ENCODE assay signal across 1 cellular context in genomic region chr4:177583000-177583399, GRCh38.
TF ChIP-seq lines count a peak whose summit lies in the region.

No MANE protein-coding gene starts in this region.

TF ChIP-seq in HepG2, 621 proteins besides CTCF, POLR2A, EP300 and RAD21 (continued from another document):
- no peak for TF ChIP-seq ZBTB46 (CRISPR knock-in tag; IDR thresholded peaks at IDR 0.05; ENCODE audit: borderline replicate concordance)
- TF ChIP-seq HHEX (CRISPR knock-in tag; IDR thresholded peaks at IDR 0.05): no peak
- no peak for TF ChIP-seq TCF12 (IDR thresholded peaks at IDR 0.05)
- no peak for TF ChIP-seq TCF12 (CRISPR knock-in tag; IDR thresholded peaks at IDR 0.05)
- no peak for TF ChIP-seq ZFY (CRISPR knock-in tag; IDR thresholded peaks at IDR 0.05)
- no peak for TF ChIP-seq ZNF564 (CRISPR knock-in tag; IDR thresholded peaks at IDR 0.05)
- TF ChIP-seq BRD4 (CRISPR knock-in tag; IDR thresholded peaks at IDR 0.05): no peak
- TF ChIP-seq STAT5B (CRISPR knock-in tag; IDR thresholded peaks at IDR 0.05): no peak
- no peak for TF ChIP-seq ZNF589 (CRISPR knock-in tag; conservative IDR thresholded peaks at IDR 0.05)
- TF ChIP-seq ZNF644 (CRISPR knock-in tag; IDR thresholded peaks at IDR 0.05; ENCODE audit: low read depth): no peak
- no peak for TF ChIP-seq ZSCAN25 (CRISPR knock-in tag; IDR thresholded peaks at IDR 0.05)
- no peak for TF ChIP-seq JUND (CRISPR knock-in tag; IDR thresholded peaks at IDR 0.05)
